In the genomic region with DNA sequence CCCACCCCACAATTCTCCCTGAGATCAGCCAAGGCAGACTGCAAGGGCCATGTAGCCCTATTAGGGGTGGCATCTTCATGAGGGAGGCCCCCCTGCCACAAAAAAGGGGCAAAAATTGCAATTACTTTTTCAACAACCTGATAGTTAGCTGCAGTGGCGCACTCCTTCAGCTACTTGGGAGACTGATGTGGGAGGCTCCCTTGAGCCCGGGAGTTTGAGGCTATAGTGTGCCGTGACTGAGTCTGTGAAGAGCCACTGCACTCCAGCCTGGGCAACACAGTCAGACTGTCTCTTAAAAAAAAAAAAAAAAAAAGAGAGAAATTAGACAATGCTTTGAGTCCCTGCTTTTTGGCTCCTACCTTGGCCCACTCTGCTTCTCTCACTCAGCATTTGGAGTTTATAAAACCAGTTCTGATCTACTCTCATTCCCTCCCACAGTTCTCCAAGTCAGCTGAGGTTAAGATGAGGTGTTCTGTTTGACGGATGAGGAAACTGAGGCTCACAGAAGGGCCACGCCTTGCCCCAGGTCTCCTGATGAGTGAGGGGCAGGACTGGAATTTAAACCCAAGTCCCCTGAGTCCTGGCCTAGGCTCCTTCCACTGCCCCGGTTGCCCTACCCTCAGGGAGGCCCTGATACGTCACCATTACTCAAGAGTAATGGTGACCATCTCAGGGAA, we compare ENCODE assay signal across 1 cellular context.
TF ChIP-seq lines count a peak whose summit lies in the region.

No MANE protein-coding gene starts in this region.

TF ChIP-seq in liver, 16 proteins besides CTCF, POLR2A, EP300 and RAD21 (continued from another document):
- TF ChIP-seq, protein P1, sequence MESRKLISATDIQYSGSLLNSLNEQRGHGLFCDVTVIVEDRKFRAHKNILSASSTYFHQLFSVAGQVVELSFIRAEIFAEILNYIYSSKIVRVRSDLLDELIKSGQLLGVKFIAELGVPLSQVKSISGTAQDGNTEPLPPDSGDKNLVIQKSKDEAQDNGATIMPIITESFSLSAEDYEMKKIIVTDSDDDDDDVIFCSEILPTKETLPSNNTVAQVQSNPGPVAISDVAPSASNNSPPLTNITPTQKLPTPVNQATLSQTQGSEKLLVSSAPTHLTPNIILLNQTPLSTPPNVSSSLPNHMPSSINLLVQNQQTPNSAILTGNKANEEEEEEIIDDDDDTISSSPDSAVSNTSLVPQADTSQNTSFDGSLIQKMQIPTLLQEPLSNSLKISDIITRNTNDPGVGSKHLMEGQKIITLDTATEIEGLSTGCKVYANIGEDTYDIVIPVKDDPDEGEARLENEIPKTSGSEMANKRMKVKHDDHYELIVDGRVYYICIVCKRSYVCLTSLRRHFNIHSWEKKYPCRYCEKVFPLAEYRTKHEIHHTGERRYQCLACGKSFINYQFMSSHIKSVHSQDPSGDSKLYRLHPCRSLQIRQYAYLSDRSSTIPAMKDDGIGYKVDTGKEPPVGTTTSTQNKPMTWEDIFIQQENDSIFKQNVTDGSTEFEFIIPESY (IDR thresholded peaks at IDR 0.05): no peak
- TF ChIP-seq HNF4A (conservative IDR thresholded peaks at IDR 0.05) (no peak), SP1 (IDR thresholded peaks at IDR 0.05) (no peak), FOXA1 (IDR thresholded peaks at IDR 0.05) (no peak)
